8 cellular contexts compared by ENCODE assay signal in the genomic region with DNA sequence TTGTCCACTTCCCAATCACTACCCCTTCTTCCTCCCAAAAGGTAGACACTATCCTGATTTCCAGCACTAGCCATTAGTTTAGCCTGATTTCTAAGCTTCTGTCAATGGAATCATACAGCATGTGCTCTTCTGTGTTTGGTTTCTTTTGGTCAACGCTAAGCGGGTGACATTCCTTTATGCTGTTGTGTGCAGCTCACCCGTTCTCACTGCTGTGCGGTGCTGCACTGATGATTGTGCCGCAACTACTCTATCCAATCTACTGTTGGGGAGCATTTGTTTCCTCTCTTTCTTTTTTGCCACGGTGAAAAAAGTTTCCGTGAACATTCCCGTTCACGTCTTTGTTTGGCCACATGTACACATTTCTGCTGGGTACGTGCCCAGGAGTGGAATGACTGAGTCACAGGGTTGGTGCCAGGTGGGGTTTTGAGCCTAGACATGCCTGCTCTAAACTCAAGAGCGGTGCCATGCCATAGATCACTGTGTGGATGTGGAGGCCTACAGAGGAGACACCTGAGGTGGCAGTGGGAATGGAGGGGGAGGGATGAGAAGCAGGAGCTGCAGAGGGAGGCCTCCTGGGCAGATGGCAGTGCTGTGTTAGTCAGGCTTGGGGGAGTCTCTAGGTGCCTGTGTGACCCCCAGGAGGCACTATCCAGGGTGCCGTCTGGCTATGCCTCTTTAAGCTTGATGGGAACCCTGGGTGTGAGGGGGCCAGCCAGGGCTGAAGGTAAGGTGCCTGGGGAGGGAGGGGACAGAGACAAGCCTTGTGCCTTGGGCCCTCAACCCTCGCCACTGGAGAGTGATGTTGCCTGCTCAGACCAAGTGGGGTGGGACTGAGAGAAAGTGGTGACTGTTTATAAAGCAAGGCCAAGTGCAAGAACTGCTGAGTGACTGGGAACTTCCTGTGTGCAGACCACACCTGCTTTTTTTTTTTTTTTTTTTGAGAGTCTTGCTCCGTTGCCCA.
DNase-seq lines count a peak whose midpoint lies in the region; ATAC-seq lines count a peak whose summit lies in the region.

No MANE protein-coding gene starts in this region.

- H3K4me2 ChIP-seq in BLaER1 treated with 17β-estradiol and CSF1 and Interleukin-3, amounts not matched to agents 10 nM and 100 nM: peak overlapping the region in 10 of 11 experiments; percentile 1 to 59 (median 42); a peak in 17 of 22 replicates

- peak; percentile 76 for ATAC-seq in GM21390 (IDR thresholded peaks at IDR 0.05; ENCODE audit: unreplicated experiment)

- no peak overlapping the region for H3K27ac ChIP-seq in BLaER1 treated with 17β-estradiol and CSF1 and Interleukin-3, amounts not matched to agents 10 nM and 100 nM
- H3K27ac ChIP-seq in HUES6 (ENCODE audit: low read depth, low read length) (peak overlapping the region; percentile 81), epithelial cell of prostate (peak overlapping the region; percentile 32)

- H3K9ac ChIP-seq in BLaER1 treated with 17β-estradiol and CSF1 and Interleukin-3, amounts not matched to agents 10 nM and 100 nM: no peak overlapping the region
- H3K9ac ChIP-seq in HUES6 (ENCODE audit: low read length): peak overlapping the region; percentile 59

- no peaks in the 10 kb centered on the region for H4K20me1 ChIP-seq in BLaER1 treated with 17β-estradiol and CSF1 and Interleukin-3, amounts not matched to agents 10 nM and 100 nM

- no peaks in the 10 kb centered on the region for H3K36me3 ChIP-seq in BLaER1 treated with 17β-estradiol and CSF1 and Interleukin-3, amounts not matched to agents 10 nM and 100 nM
- no peaks in the 10 kb centered on the region for H3K36me3 ChIP-seq in HUES6 (ENCODE audit: control insufficient read depth, insufficient read depth, low read length)

- peak; percentile 22 for DNase-seq in epithelial cell of prostate (ENCODE audit: low read depth, low spot score)
- no peak for DNase-seq in germinal center (ENCODE audit: low spot score)
- DNase-seq in stimulated activated CD4-positive, alpha-beta T cell treated with anti-CD3 and anti-CD28 coated beads, Interleukin-2, amount 100 ng/mL, for 48 hours: no peak
- DNase-seq in stimulated activated CD4-positive, alpha-beta T cell treated with anti-CD3 and anti-CD28 coated beads, Interleukin-4, amount 100 ng/mL, for 24 hours: no peak
- DNase-seq in NCI-H1092 (lab: John Stamatoyannopoulos, UW): no peak

- peaks cover 20 to 36% (median 29%) of the 10 kb centered on the region in 10 experiments for H3K4me1 ChIP-seq in BLaER1 treated with 17β-estradiol and CSF1 and Interleukin-3, amounts not matched to agents 10 nM and 100 nM
- H3K4me1 ChIP-seq in HUES6 (ENCODE audit: control insufficient read depth, insufficient read depth, low read length): peaks cover 38% of the 10 kb centered on the region

- H3K27me3 ChIP-seq in BLaER1 treated with 17β-estradiol and CSF1 and Interleukin-3, amounts not matched to agents 10 nM and 100 nM: no peaks in the 10 kb centered on the region
- peaks cover 10% of the 10 kb centered on the region; the same call in 1 of the 2 replicates for H3K27me3 ChIP-seq in HUES6 (ENCODE audit: control insufficient read depth, insufficient read depth, low read length)

- peaks cover 0 to 8% (median 0%) of the 10 kb centered on the region in 11 experiments; a peak in 4 of 22 replicates for H3K9me3 ChIP-seq in BLaER1 treated with 17β-estradiol and CSF1 and Interleukin-3, amounts not matched to agents 10 nM and 100 nM (replicated peaks in 1 of 11)
- peaks cover 6% of the 10 kb centered on the region for H3K9me3 ChIP-seq in HUES6 (ENCODE audit: control insufficient read depth, insufficient read depth, low read depth, low read length)

- no peak overlapping the region for H3K4me3 ChIP-seq in BLaER1 treated with 17β-estradiol and CSF1 and Interleukin-3, amounts not matched to agents 10 nM and 100 nM
- no peak overlapping the region for H3K4me3 ChIP-seq in HUES6 (ENCODE audit: low read depth, low read length)

Comparison
In these comparisons a context has a peak if more than half of its experiments do, and no peak if none do; other contexts are left out.
1. H3K27ac ChIP-seq: peak in HUES6 (single experiment) and epithelial cell of prostate (single experiment); none in BLaER1 treated with 17β-estradiol and CSF1 and Interleukin-3, amounts not matched to agents 10 nM and 100 nM (0 of 11).